2 cellular contexts compared by ENCODE assay signal in the genomic region with DNA sequence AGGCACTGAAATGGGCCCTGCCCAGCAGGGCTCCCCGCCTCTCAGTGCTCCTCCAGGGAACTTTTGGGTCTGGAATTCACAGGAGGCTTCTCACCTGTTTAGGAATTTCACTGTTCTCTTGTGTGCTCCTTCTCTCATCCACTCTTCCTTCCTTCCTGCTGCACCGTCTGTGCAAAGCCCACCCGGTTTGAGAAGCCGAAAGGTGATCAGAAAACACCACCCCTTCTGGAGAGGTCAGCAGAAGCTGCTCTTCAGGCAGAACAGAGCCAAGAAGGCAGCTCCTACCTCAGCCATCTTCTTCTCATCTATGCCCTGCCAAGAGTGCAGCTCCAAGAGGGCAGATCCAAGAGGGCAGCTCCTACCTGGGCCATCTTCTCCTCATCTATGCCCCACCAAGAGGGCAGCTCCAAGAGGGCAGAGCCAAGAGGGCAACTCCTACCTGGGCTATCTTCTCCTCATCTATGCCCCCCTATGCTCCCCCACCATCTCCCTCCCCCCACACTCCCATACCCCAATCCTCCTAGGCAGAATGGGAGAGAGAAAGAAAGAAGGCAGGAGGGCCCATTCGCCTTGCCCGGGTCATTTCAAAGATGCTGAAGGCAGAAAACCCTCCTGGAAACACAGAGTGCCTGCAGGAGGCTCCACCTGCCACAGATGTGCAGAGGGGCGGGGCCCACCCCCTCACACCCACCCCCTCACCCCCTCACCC.
TF ChIP-seq lines count a peak whose summit lies in the region.

No MANE protein-coding gene starts in this region.

TF ChIP-seq in SK-N-SH, 30 proteins besides CTCF, POLR2A, EP300 and RAD21 (continued from another document):
- TF ChIP-seq, protein P1, sequence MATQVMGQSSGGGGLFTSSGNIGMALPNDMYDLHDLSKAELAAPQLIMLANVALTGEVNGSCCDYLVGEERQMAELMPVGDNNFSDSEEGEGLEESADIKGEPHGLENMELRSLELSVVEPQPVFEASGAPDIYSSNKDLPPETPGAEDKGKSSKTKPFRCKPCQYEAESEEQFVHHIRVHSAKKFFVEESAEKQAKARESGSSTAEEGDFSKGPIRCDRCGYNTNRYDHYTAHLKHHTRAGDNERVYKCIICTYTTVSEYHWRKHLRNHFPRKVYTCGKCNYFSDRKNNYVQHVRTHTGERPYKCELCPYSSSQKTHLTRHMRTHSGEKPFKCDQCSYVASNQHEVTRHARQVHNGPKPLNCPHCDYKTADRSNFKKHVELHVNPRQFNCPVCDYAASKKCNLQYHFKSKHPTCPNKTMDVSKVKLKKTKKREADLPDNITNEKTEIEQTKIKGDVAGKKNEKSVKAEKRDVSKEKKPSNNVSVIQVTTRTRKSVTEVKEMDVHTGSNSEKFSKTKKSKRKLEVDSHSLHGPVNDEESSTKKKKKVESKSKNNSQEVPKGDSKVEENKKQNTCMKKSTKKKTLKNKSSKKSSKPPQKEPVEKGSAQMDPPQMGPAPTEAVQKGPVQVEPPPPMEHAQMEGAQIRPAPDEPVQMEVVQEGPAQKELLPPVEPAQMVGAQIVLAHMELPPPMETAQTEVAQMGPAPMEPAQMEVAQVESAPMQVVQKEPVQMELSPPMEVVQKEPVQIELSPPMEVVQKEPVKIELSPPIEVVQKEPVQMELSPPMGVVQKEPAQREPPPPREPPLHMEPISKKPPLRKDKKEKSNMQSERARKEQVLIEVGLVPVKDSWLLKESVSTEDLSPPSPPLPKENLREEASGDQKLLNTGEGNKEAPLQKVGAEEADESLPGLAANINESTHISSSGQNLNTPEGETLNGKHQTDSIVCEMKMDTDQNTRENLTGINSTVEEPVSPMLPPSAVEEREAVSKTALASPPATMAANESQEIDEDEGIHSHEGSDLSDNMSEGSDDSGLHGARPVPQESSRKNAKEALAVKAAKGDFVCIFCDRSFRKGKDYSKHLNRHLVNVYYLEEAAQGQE (IDR thresholded peaks at IDR 0.05; ENCODE audit: low read depth, low read length): no peak
- TF ChIP-seq GATA2 (CRISPR knock-in tag; IDR thresholded peaks at IDR 0.05) (no peak), ELF1 (IDR thresholded peaks at IDR 0.05) (no peak), FOXJ3 (CRISPR knock-in tag; IDR thresholded peaks at IDR 0.05) (no peak), SMC3 (IDR thresholded peaks at IDR 0.05; ENCODE audit: low read depth, low read length) (no peak), JUND (IDR thresholded peaks at IDR 0.05) (no peak)

TF ChIP-seq in SK-N-SH treated with all-trans-retinoic acid at 6 μM for 48 hours, 23 proteins besides CTCF, POLR2A, EP300 and RAD21 (continued from another document):
- TF ChIP-seq, protein P2, sequence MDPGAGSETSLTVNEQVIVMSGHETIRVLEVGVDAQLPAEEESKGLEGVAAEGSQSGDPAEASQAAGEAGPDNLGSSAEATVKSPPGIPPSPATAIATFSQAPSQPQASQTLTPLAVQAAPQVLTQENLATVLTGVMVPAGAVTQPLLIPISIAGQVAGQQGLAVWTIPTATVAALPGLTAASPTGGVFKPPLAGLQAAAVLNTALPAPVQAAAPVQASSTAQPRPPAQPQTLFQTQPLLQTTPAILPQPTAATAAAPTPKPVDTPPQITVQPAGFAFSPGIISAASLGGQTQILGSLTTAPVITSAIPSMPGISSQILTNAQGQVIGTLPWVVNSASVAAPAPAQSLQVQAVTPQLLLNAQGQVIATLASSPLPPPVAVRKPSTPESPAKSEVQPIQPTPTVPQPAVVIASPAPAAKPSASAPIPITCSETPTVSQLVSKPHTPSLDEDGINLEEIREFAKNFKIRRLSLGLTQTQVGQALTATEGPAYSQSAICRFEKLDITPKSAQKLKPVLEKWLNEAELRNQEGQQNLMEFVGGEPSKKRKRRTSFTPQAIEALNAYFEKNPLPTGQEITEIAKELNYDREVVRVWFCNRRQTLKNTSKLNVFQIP (CRISPR knock-in tag; IDR thresholded peaks at IDR 0.05; ENCODE audit: borderline replicate concordance, low read depth): no peak
- TF ChIP-seq ZNF70 (CRISPR knock-in tag; IDR thresholded peaks at IDR 0.05) (no peak), GLIS3 (CRISPR knock-in tag; IDR thresholded peaks at IDR 0.05) (no peak), ARNTL (CRISPR knock-in tag; IDR thresholded peaks at IDR 0.05; ENCODE audit: borderline replicate concordance, low read depth) (no peak), SNAI2 (CRISPR knock-in tag; IDR thresholded peaks at IDR 0.05) (no peak)
